Comparison of ENCODE assay signal across 23 cellular contexts in genomic region chr10:90642136-90642535, GRCh38.
DNase-seq lines count a peak whose midpoint lies in the region; ATAC-seq and TF ChIP-seq lines count a peak whose summit lies in the region.
"Had no signal": no experiment of that assay in that cellular context is flagged by ENCODE, and none has a peak within 500 bp of the region (broad histone marks: within the 10 kb centered on the region; RNA-seq: fewer than 3 reads in every experiment).

No MANE protein-coding gene starts in this region.

- H3K36me3 ChIP-seq in mammary epithelial cell (ENCODE audit: insufficient read depth, low read length), result no peaks in the 10 kb centered on the region
- no peaks in the 10 kb centered on the region for H3K36me3 ChIP-seq in smooth muscle cell (ENCODE audit: low read depth)
- H3K36me3 ChIP-seq in HAP-1 (replicated peaks), result no peaks in the 10 kb centered on the region
- H3K36me3 ChIP-seq: BLaER1, neutrophil, thyroid gland had no signal

- H3K9me3 ChIP-seq in mammary epithelial cell (replicated peaks; ENCODE audit: insufficient read depth, low read length), result no peaks in the 10 kb centered on the region
- no peaks in the 10 kb centered on the region for H3K9me3 ChIP-seq in right cardiac atrium (ENCODE audit: control insufficient read depth, low read length)
- no peaks in the 10 kb centered on the region for H3K9me3 ChIP-seq in smooth muscle cell (replicated peaks; ENCODE audit: low read depth)
- H3K9me3 ChIP-seq in HAP-1, result no peaks in the 10 kb centered on the region
- H3K9me3 ChIP-seq: neutrophil, SK-N-SH, thyroid gland had no signal

- no TSS peak for BruUV-seq in mammary epithelial cell (replicated peaks; lab: Mats Ljungman, UMichigan)

- H3K79me2 ChIP-seq in mammary epithelial cell (ENCODE audit: insufficient read depth, low read length) (no peaks in the 10 kb centered on the region), smooth muscle cell (ENCODE audit: low read depth) (no peaks in the 10 kb centered on the region)

- in situ Hi-C loops in mammary epithelial cell (cut with MboI; ENCODE audit: low sequenced_read_pairs in 2 of 2), result no loop called here
- in situ Hi-C loops in HAP-1 (cut with MboI; ENCODE audit: low sequenced_read_pairs), result no loop called here

- peak; percentile 63 to 78 for ATAC-seq in right cardiac atrium
- ATAC-seq: activated naive CD4-positive, alpha-beta T cell treated with anti-CD3 and anti-CD28 coated beads, Interleukin-2, amount 50 U/mL, for 72 hours had no signal

- dilution Hi-C loops in mammary epithelial cell (cut with HindIII; ENCODE audit: low sequenced_read_pairs), result no loop called here

- CTCF ChIA-PET in mammary epithelial cell (lab: Charles Lee; ENCODE audit: low non-redundant PET), result no interaction called here

- H3K36me3 Mint-ChIP-seq in osteocyte (ENCODE audit: unreplicated experiment) (no peaks in the 10 kb centered on the region), endothelial cell (ENCODE audit: low read depth, unreplicated experiment) (no peaks in the 10 kb centered on the region)

- H3K4me1 ChIP-seq in mammary epithelial cell (ENCODE audit: insufficient read depth, low read length), result peaks cover 4% of the 10 kb centered on the region
- H3K4me1 ChIP-seq in right cardiac atrium (ENCODE audit: control insufficient read depth, insufficient read depth, low read length), result no peaks in the 10 kb centered on the region
- peaks cover 15% of the 10 kb centered on the region for H3K4me1 ChIP-seq in smooth muscle cell (ENCODE audit: low read depth)
- H3K4me1 ChIP-seq in HAP-1, result no peaks in the 10 kb centered on the region
- H3K4me1 ChIP-seq: BLaER1, thyroid gland had no signal

- H3K9me3 Mint-ChIP-seq in osteocyte (ENCODE audit: unreplicated experiment), result no peaks in the 10 kb centered on the region
- no peaks in the 10 kb centered on the region for H3K9me3 Mint-ChIP-seq in endothelial cell (ENCODE audit: unreplicated experiment)
- H3K9me3 Mint-ChIP-seq: activated naive CD4-positive, alpha-beta T cell treated with anti-CD3 and anti-CD28 coated beads, Interleukin-2, amount 50 U/mL, for 72 hours had no signal

- H3K4me2 ChIP-seq in mammary epithelial cell (ENCODE audit: insufficient read depth, low read depth, low read length) (no peak overlapping the region), smooth muscle cell (peak overlapping the region; percentile 73)
- H3K4me2 ChIP-seq: BLaER1, SK-N-SH had no signal

- no peak overlapping the region for H3K27ac Mint-ChIP-seq in osteocyte (ENCODE audit: unreplicated experiment)
- no peak overlapping the region for H3K27ac Mint-ChIP-seq in endothelial cell (ENCODE audit: unreplicated experiment)
- H3K27ac Mint-ChIP-seq: activated naive CD4-positive, alpha-beta T cell treated with anti-CD3 and anti-CD28 coated beads, Interleukin-2, amount 50 U/mL, for 72 hours had no signal

- intact Hi-C loops in mammary epithelial cell (cut with micrococcal nuclease), result no loop called here
- intact Hi-C loops in right cardiac atrium (cut with DNase I), result no loop called here

- H3K4me1 Mint-ChIP-seq in osteocyte (ENCODE audit: unreplicated experiment) (no peaks in the 10 kb centered on the region), endothelial cell (ENCODE audit: unreplicated experiment) (peaks cover 3% of the 10 kb centered on the region)

- 91% methylated on average over 3 of the region's 3 CpGs for WGBS in mammary epithelial cell (ENCODE audit: low coverage, missing lambda C conversion rate)
- WGBS in right cardiac atrium, result 34% methylated on average over 3 of the region's 3 CpGs
- WGBS in smooth muscle cell (ENCODE audit: low lambda C conversion rate), result 24% methylated on average over 3 of the region's 3 CpGs

- H3K27me3 Mint-ChIP-seq in osteocyte (ENCODE audit: unreplicated experiment) (peaks cover 22% of the 10 kb centered on the region), endothelial cell (ENCODE audit: unreplicated experiment) (no peaks in the 10 kb centered on the region)

- no peak overlapping the region for H2AFZ ChIP-seq in mammary epithelial cell (ENCODE audit: low read depth, low read length)
- H2AFZ ChIP-seq in smooth muscle cell (ENCODE audit: low read depth), result no peak overlapping the region

- DNase-seq in HuH-7.5 (ENCODE audit: low spot score), result peak; percentile 3
- peak; percentile 2 for DNase-seq in mammary epithelial cell
- no peak for DNase-seq in right cardiac atrium
- no peak for DNase-seq in smooth muscle cell (lab: John Stamatoyannopoulos, UW; ENCODE audit: unreplicated experiment)
- DNase-seq in HAP-1 (ENCODE audit: low spot score in 2 of 2), result no peak
- DNase-seq in HT-29 (ENCODE audit: low spot score), result no peak
- no peak for DNase-seq in osteocyte (ENCODE audit: extremely low spot score, unreplicated experiment)
- DNase-seq in endothelial cell (ENCODE audit: low spot score), result no peak
- DNase-seq: activated CD4-positive, alpha-beta T cell treated with anti-CD3 and anti-CD28 coated beads for 48 hours; activated CD8-positive, alpha-beta memory T cell treated with anti-CD3 and anti-CD28 coated beads, Interleukin-2, amount 50 U/mL, for 48 hours; central memory CD4-positive, alpha-beta T cell; DMS153; islet precursor cell; midbrain; NCI-H2107; NCI-H526; SK-N-SH; stimulated activated CD4-positive, alpha-beta T cell treated with anti-CD3 and anti-CD28 coated beads, Interleukin-4, amount 100 ng/mL, for 4 hours; thyroid gland had no signal

- H3K27me3 ChIP-seq in mammary epithelial cell (ENCODE audit: insufficient read depth, low read length) (no peaks in the 10 kb centered on the region), right cardiac atrium (ENCODE audit: control insufficient read depth, insufficient read depth) (no peaks in the 10 kb centered on the region), smooth muscle cell (ENCODE audit: low read depth) (no peaks in the 10 kb centered on the region), HAP-1 (ENCODE audit: low read depth) (no peaks in the 10 kb centered on the region)
- H3K27me3 ChIP-seq: BLaER1, neutrophil, thyroid gland had no signal

- no peak overlapping the region for H3K4me3 Mint-ChIP-seq in osteocyte (ENCODE audit: unreplicated experiment)
- no peak overlapping the region for H3K4me3 Mint-ChIP-seq in endothelial cell (ENCODE audit: unreplicated experiment)

- H3K9ac ChIP-seq in mammary epithelial cell (ENCODE audit: insufficient read depth, low read length), result no peak overlapping the region
- no peak overlapping the region for H3K9ac ChIP-seq in smooth muscle cell (ENCODE audit: low read depth)
- H3K9ac ChIP-seq: BLaER1, SK-N-SH had no signal

- no peak for TF ChIP-seq CTCF in mammary epithelial cell (conservative IDR thresholded peaks at IDR 0.05 in 1 of 2, IDR thresholded peaks at IDR 0.05 in 1 of 2; ENCODE audit: extremely low read depth in 1 of 2, insufficient read depth in 1 of 2, low read depth in 1 of 2, low read length in 2 of 2)
- TF ChIP-seq CTCF in smooth muscle cell (IDR thresholded peaks at IDR 0.05; ENCODE audit: borderline replicate concordance, insufficient read depth, poor library complexity, severe bottlenecking), result no peak
- no peak for TF ChIP-seq CTCF in osteocyte (IDR thresholded peaks at IDR 0.05)
- no peak for TF ChIP-seq CTCF in endothelial cell (IDR thresholded peaks at IDR 0.05; ENCODE audit: unreplicated experiment)

- H3K4me3 ChIP-seq in mammary epithelial cell (replicated peaks in 1 of 3; ENCODE audit: insufficient read depth in 1 of 3, low read depth in 2 of 3, low read length in 3 of 3), result no peak overlapping the region
- H3K4me3 ChIP-seq in right cardiac atrium (ENCODE audit: low read length), result peak overlapping the region; percentile 10
- H3K4me3 ChIP-seq in smooth muscle cell, result peak overlapping the region; percentile 18
- H3K4me3 ChIP-seq in HAP-1, result no peak overlapping the region
- H3K4me3 ChIP-seq: BLaER1, skin epidermis, thyroid gland had no signal

- H4K20me1 ChIP-seq in mammary epithelial cell (ENCODE audit: insufficient read depth, low read length), result no peaks in the 10 kb centered on the region
- H4K20me1 ChIP-seq in smooth muscle cell (ENCODE audit: low read depth), result no peaks in the 10 kb centered on the region
- H4K20me1 ChIP-seq: BLaER1 had no signal

- H3K27ac ChIP-seq in mammary epithelial cell (ENCODE audit: insufficient read depth, low read depth, low read length) (no peak overlapping the region), right cardiac atrium (ENCODE audit: low read length) (no peak overlapping the region), smooth muscle cell (ENCODE audit: low read depth) (peak overlapping the region; percentile 25)
- H3K27ac ChIP-seq: BLaER1, neutrophil, skin epidermis, thyroid gland had no signal

- peaks cover 7% of the 10 kb centered on the region for H3F3A ChIP-seq in smooth muscle cell (ENCODE audit: low read depth)

Comparison
In these comparisons a context has a peak if more than half of its experiments do, and no peak if none do; other contexts are left out.
1. DNase-seq: peak in HuH-7.5 (single experiment) and mammary epithelial cell (single experiment); none in right cardiac atrium (0 of 3), smooth muscle cell (single experiment), HAP-1 (0 of 2), HT-29 (single experiment), osteocyte (single experiment) and endothelial cell (single experiment).
2. H3K4me3 ChIP-seq: peak in right cardiac atrium (single experiment) and smooth muscle cell (single experiment); none in mammary epithelial cell (0 of 3) and HAP-1 (single experiment).